Comparison of ENCODE assay signal across 1 cellular context in the genomic region with DNA sequence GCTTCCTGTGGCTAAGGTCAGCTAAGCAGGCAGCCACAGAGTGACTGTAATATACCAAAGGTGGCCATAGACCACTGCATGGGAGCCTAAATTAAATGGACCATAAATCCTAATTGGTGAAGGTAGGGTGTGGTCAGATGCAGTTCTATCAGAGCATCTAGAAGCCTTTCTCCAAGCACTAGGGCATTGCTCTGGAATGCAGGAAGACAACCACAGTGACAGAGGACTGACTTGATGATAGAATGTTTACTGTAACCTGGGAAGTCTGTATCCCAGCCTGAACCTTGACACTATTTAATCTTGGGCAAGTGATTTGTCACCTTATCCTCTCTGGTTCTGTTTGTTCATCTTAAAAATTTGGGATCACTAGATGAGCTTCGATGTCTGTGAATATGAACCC.
TF ChIP-seq lines count a peak whose summit lies in the region.

No MANE protein-coding gene starts in this region.

TF ChIP-seq in HepG2, 621 proteins besides CTCF, POLR2A, EP300 and RAD21:
- TF ChIP-seq ZSCAN12 (CRISPR knock-in tag; IDR thresholded peaks at IDR 0.05) (no peak), ISX (CRISPR knock-in tag; conservative IDR thresholded peaks at IDR 0.05) (no peak), TEAD3 (CRISPR knock-in tag; optimal IDR thresholded peaks at IDR 0.05; ENCODE audit: borderline replicate concordance) (peak; percentile 38), GABPA (IDR thresholded peaks at IDR 0.05; ENCODE audit: low read depth, low read length) (no peak), GABPA (CRISPR knock-in tag; IDR thresholded peaks at IDR 0.05; ENCODE audit: low read depth) (0 out of 2 replicates have a peak, but pooled peaks have one; percentile 5), ZSCAN22 (CRISPR knock-in tag; IDR thresholded peaks at IDR 0.05) (no peak)
